Comparison of ENCODE assay signal across 8 cellular contexts in genomic region chr1:167617100-167617949, GRCh38. TPM values are rescaled to one million over a fixed set of nuclear protein-coding genes. Genes with fewer than 3 reads are reported as not detected.
DNase-seq lines count a peak whose midpoint lies in the region; ATAC-seq, FAIRE-seq and TF ChIP-seq lines count a peak whose summit lies in the region.

No MANE protein-coding gene starts in this region.

- H3K4me3 ChIP-seq in A549 (no peak overlapping the region), right atrium auricular region (no peak overlapping the region), small intestine (ENCODE audit: low read depth in 1 of 2, low read length in 2 of 2) (no peak overlapping the region)

- H3K27me3 ChIP-seq in right atrium auricular region, result no peaks in the 10 kb centered on the region
- no peaks in the 10 kb centered on the region for H3K27me3 ChIP-seq in small intestine (ENCODE audit: control insufficient read depth in 2 of 2, insufficient read depth in 2 of 2, low read length in 2 of 2)

- no peak for TF ChIP-seq EP300 in A549 (IDR thresholded peaks at IDR 0.05)

- 52% methylated on average over 7 of the region's 7 CpGs for WGBS in A549 (ENCODE audit: missing lambda C conversion rate)
- 35 to 58% (median 51%) methylated on average over 7 of the region's 7 CpGs for WGBS in small intestine, 3 donors

- CTCF ChIA-PET in A549 (lab: Yijun Ruan, JAX), result interaction anchor here (1.0 to 3.5 kb wide), 3 partner anchors 16 to 70 kb away, joined by 4 to 12 read pairs (median 4); no protein-coding TSS in a partner anchor

- peaks cover 9% of the 10 kb centered on the region for H3K9me3 ChIP-seq in A549
- H3K9me3 ChIP-seq in right atrium auricular region, result no peaks in the 10 kb centered on the region
- no peaks in the 10 kb centered on the region for H3K9me3 ChIP-seq in small intestine (ENCODE audit: control insufficient read depth, low read depth)

- 0 out of 3 replicates have a peak overlapping the region, but pooled peaks have one; percentile 10 for H3K4me2 ChIP-seq in A549

- TF ChIP-seq RAD21 in A549 (conservative IDR thresholded peaks at IDR 0.05 in 1 of 2, IDR thresholded peaks at IDR 0.05 in 1 of 2), result no peak

- POLR2A ChIA-PET in A549 (lab: Yijun Ruan, JAX), result no interaction called here

- no peak overlapping the region for H3K27ac ChIP-seq in A549
- peak overlapping the region; percentile 35 to 51 for H3K27ac ChIP-seq in right atrium auricular region
- H3K27ac ChIP-seq in small intestine (ENCODE audit: low read depth in 1 of 2, low read length in 1 of 2), result peak overlapping the region in 1 of 2 donors; percentile 74

- DNase-seq in A549 (ENCODE audit: low read depth in 1 of 2, low spot score in 1 of 2) (peak in 1 of 2 experiments; percentile 16), right atrium auricular region (ENCODE audit: low spot score) (no peak), small intestine (peak; percentile 29), NCI-H345 treated with DMSO at 0.1 percent for 48 hours (lab: John Stamatoyannopoulos, UW; ENCODE audit: unreplicated experiment) (no peak), NCI-H226 (no peak)
- peak; percentile 34 to 37 for DNase-seq in activated T-cell treated with anti-CD3 and anti-CD28 coated beads, Interleukin-2, amount 50 U/mL, for 48 hours

- H3K4me1 ChIP-seq in A549, result peaks cover 5% of the 10 kb centered on the region; the same call in 1 of the 3 replicates
- peaks cover 0 to 19% of the 10 kb centered on the region in 2 donors for H3K4me1 ChIP-seq in right atrium auricular region
- peaks cover 0 to 4% of the 10 kb centered on the region in 2 donors for H3K4me1 ChIP-seq in small intestine (ENCODE audit: control insufficient read depth in 2 of 2, insufficient read depth in 1 of 2, low read depth in 1 of 2, low read length in 1 of 2)

- no peak for FAIRE-seq in A549 (lab: Jason Lieb, UNC)
- no peak for FAIRE-seq in small intestine (lab: Jason Lieb, UNC)

- H3K36me3 ChIP-seq in right atrium auricular region (no peaks in the 10 kb centered on the region), small intestine (ENCODE audit: control insufficient read depth in 2 of 2, insufficient read depth in 2 of 2, low read length in 2 of 2) (no peaks in the 10 kb centered on the region)

- TF ChIP-seq CTCF in A549 (IDR thresholded peaks at IDR 0.05) (no peak), right atrium auricular region (IDR thresholded peaks at IDR 0.05) (no peak)

- no peak for TF ChIP-seq POLR2A in A549 (IDR thresholded peaks at IDR 0.05; ENCODE audit: low read length)

- ATAC-seq in A549 (0 out of 6 replicates have a peak, but pooled peaks of 1 of the 2 experiments have one; percentile 24), GM19043 (IDR thresholded peaks at IDR 0.05; ENCODE audit: low read depth, unreplicated experiment) (peak; percentile 67), HG03457 (IDR thresholded peaks at IDR 0.05; ENCODE audit: unreplicated experiment) (peak; percentile 55)

TF ChIP-seq in A549, 52 proteins besides CTCF, POLR2A, EP300 and RAD21:
- TF ChIP-seq ZSCAN20 (CRISPR knock-in tag; IDR thresholded peaks at IDR 0.05), result no peak

RNA-seq across cellular contexts. Expression of gene RCSD1, which starts 12.7 kb away (rescaled TPM):
- polyA plus RNA-seq in A549 (2011; rRNA removed), result 0.05 TPM in 1 of 2 replicates, not detected in the other
- polyA plus RNA-seq in A549 (2012; cell fraction: cytosol; rRNA removed), result 0.01 TPM in 1 of 2 replicates, not detected in the other
- polyA plus RNA-seq in A549 (2012; cell fraction: nucleus; rRNA removed), result 0.01 TPM in 1 of 2 replicates, not detected in the other
- 0.04 TPM in 1 of 3 replicates, not detected in the others for polyA plus RNA-seq in A549 (2017; fragmentation: RNase III; extraction: RNeasy Plus Mini Kit Qiagen cat#74134 plus additional on column Dnase treatment)
- polyA minus RNA-seq in A549 (2011; rRNA and poly(A)+ RNA removed), result not detected in 2 replicates
- total RNA-seq in right atrium auricular region, result 10 to 100 TPM; 26.5 to 39.3 TPM
- polyA plus RNA-seq in small intestine, result 10 to 100 TPM in 1 of 3 donors, 1 to 10 TPM in 2; 2.0 to 14.1 (median 9.1) TPM

Comparison
In these comparisons a context has a peak if more than half of its experiments do, and no peak if none do; other contexts are left out.
1. DNase-seq: peak in activated T-cell treated with anti-CD3 and anti-CD28 coated beads, Interleukin-2, amount 50 U/mL, for 48 hours (2 of 2) and small intestine (single experiment); none in right atrium auricular region (single experiment), NCI-H345 treated with DMSO at 0.1 percent for 48 hours (single experiment) and NCI-H226 (single experiment).
2. H3K27ac ChIP-seq: peak in right atrium auricular region (2 of 2); none in A549 (0 of 2).